In genomic region chr10:48452879-48453412, GRCh38 we compare ENCODE assay signal across 28 cellular contexts.
DNase-seq lines count a peak whose midpoint lies in the region; ATAC-seq and TF ChIP-seq lines count a peak whose summit lies in the region.
"Had no signal": no experiment of that assay in that cellular context is flagged by ENCODE, and none has a peak within 500 bp of the region (broad histone marks: within the 10 kb centered on the region; RNA-seq: fewer than 3 reads in every experiment).

No MANE protein-coding gene starts in this region.

- no peak overlapping the region for H3K14ac ChIP-seq in neuronal stem cell (ENCODE audit: low read length)

- H3K4me2 ChIP-seq in neuronal stem cell (ENCODE audit: insufficient read depth, low read length, poor library complexity, severe bottlenecking) (no peak overlapping the region), MM.1S (ENCODE audit: low read depth, low read length) (no peak overlapping the region)
- H3K4me2 ChIP-seq: GM23338, hepatocyte had no signal

- H3K79me1 ChIP-seq in neuronal stem cell (ENCODE audit: low read depth, low read length), result peaks cover 4% of the 10 kb centered on the region

- H3K27me3 Mint-ChIP-seq in activated naive CD4-positive, alpha-beta T cell treated with anti-CD3 and anti-CD28 coated beads, Interleukin-2, amount 10 ng/mL, durations not matched to agents 7 days and 5 days, result peaks cover 3% of the 10 kb centered on the region
- H3K27me3 Mint-ChIP-seq: activated CD8-positive, alpha-beta T cell treated with anti-CD3 and anti-CD28 coated beads for 36 hours; activated naive CD8-positive, alpha-beta T cell had no signal

- no peak overlapping the region for H2BK12ac ChIP-seq in neuronal stem cell (ENCODE audit: low read length)

- H4K91ac ChIP-seq in neuronal stem cell (ENCODE audit: low read depth, low read length, poor library complexity), result no peak overlapping the region

- no peak overlapping the region for H2BK5ac ChIP-seq in neuronal stem cell (ENCODE audit: low read length)

- no peak overlapping the region for H3K27ac Mint-ChIP-seq in activated naive CD4-positive, alpha-beta T cell treated with anti-CD3 and anti-CD28 coated beads, Interleukin-2, amount 10 ng/mL, durations not matched to agents 7 days and 5 days
- H3K27ac Mint-ChIP-seq in activated naive CD4-positive, alpha-beta T cell treated with anti-CD3 and anti-CD28 coated beads, Interleukin-2, amount 50 U/mL, for 72 hours, result peak overlapping the region in 1 of 2 donors; percentile 68
- H3K27ac Mint-ChIP-seq: activated CD8-positive, alpha-beta T cell treated with anti-CD3 and anti-CD28 coated beads for 36 hours; activated naive CD8-positive, alpha-beta T cell; CD8-positive, alpha-beta T cell; stimulated activated effector memory CD8-positive, alpha-beta T cell treated with anti-CD3 and anti-CD28 coated beads, Interleukin-12 subunit alpha, Interleukin-12 subunit beta, amount 100 ng/mL, for 72 hours had no signal

- H2BK15ac ChIP-seq in neuronal stem cell (ENCODE audit: low read length), result no peak overlapping the region

- no peak overlapping the region for H3K4me3 Mint-ChIP-seq in activated naive CD4-positive, alpha-beta T cell treated with anti-CD3 and anti-CD28 coated beads, Interleukin-2, amount 10 ng/mL, durations not matched to agents 7 days and 5 days
- H3K4me3 Mint-ChIP-seq: activated CD8-positive, alpha-beta T cell treated with anti-CD3 and anti-CD28 coated beads for 36 hours; activated naive CD8-positive, alpha-beta T cell; CD8-positive, alpha-beta T cell; GM23338; stimulated activated effector memory CD8-positive, alpha-beta T cell treated with anti-CD3 and anti-CD28 coated beads, Interleukin-12 subunit alpha, Interleukin-12 subunit beta, amount 100 ng/mL, for 72 hours had no signal

- no peaks in the 10 kb centered on the region for H3K9me3 Mint-ChIP-seq in activated naive CD4-positive, alpha-beta T cell treated with anti-CD3 and anti-CD28 coated beads, Interleukin-2, amount 10 ng/mL, durations not matched to agents 7 days and 5 days
- no peaks in the 10 kb centered on the region for H3K9me3 Mint-ChIP-seq in activated naive CD4-positive, alpha-beta T cell treated with anti-CD3 and anti-CD28 coated beads, Interleukin-2, amount 50 U/mL, for 72 hours
- H3K9me3 Mint-ChIP-seq: activated CD8-positive, alpha-beta T cell treated with anti-CD3 and anti-CD28 coated beads for 36 hours; CD8-positive, alpha-beta T cell; GM23338; stimulated activated effector memory CD8-positive, alpha-beta T cell treated with anti-CD3 and anti-CD28 coated beads, Interleukin-12 subunit alpha, Interleukin-12 subunit beta, amount 100 ng/mL, for 72 hours had no signal

- no peaks in the 10 kb centered on the region for H3F3A ChIP-seq in MM.1S (ENCODE audit: insufficient read depth, low read length)

- H3K9me3 ChIP-seq in neuronal stem cell (replicated peaks in 1 of 2; ENCODE audit: control insufficient read depth in 2 of 2, insufficient read depth in 1 of 2, low read depth in 1 of 2, low read length in 2 of 2), result no peaks in the 10 kb centered on the region
- no peaks in the 10 kb centered on the region for H3K9me3 ChIP-seq in MM.1S (replicated peaks; ENCODE audit: insufficient read depth, low read length)
- H3K9me3 ChIP-seq: Peyer's patch, prostate gland had no signal

- CTCF ChIA-PET in activated naive CD4-positive, alpha-beta T cell treated with anti-CD3 and anti-CD28 coated beads, Interleukin-2, amount 10 ng/mL, durations not matched to agents 7 days and 5 days (lab: Charles Lee), result no interaction called here

- WGBS in neuronal stem cell (ENCODE audit: extremely low coverage in 2 of 2, insufficient read length in 2 of 2, insufficient replicate concordance in 1 of 2), 2 donors, result no CpG with 5 or more reads among the region's 6 CpGs

- no peaks in the 10 kb centered on the region for H3K9me2 ChIP-seq in MM.1S (replicated peaks; ENCODE audit: insufficient read depth, low read length)

- H3K4me1 Mint-ChIP-seq in activated naive CD4-positive, alpha-beta T cell treated with anti-CD3 and anti-CD28 coated beads, Interleukin-2, amount 10 ng/mL, durations not matched to agents 7 days and 5 days, result no peaks in the 10 kb centered on the region
- H3K4me1 Mint-ChIP-seq: stimulated activated effector memory CD8-positive, alpha-beta T cell treated with anti-CD3 and anti-CD28 coated beads, Interleukin-12 subunit alpha, Interleukin-12 subunit beta, amount 100 ng/mL, for 72 hours had no signal

- no peaks in the 10 kb centered on the region for H4K20me1 ChIP-seq in MM.1S (ENCODE audit: insufficient read depth, low read length)

- H3K79me2 ChIP-seq in MM.1S (ENCODE audit: low read length), result no peaks in the 10 kb centered on the region
- H3K79me2 ChIP-seq: hepatocyte had no signal

- peak overlapping the region; percentile 32 for H3K23ac ChIP-seq in neuronal stem cell (ENCODE audit: low read depth, low read length, poor library complexity)

- ATAC-seq in activated naive CD4-positive, alpha-beta T cell treated with anti-CD3 and anti-CD28 coated beads, Interleukin-2, amount 50 U/mL, for 72 hours, result no peak
- no peak for ATAC-seq in GM21717 (IDR thresholded peaks at IDR 0.05; ENCODE audit: unreplicated experiment)
- no peak for ATAC-seq in foreskin keratinocyte
- ATAC-seq: activated CD8-positive, alpha-beta T cell treated with anti-CD3 and anti-CD28 coated beads for 36 hours; CD8-positive, alpha-beta T cell; GM12878; GM23338; left cardiac atrium; stimulated activated effector memory CD8-positive, alpha-beta T cell treated with anti-CD3 and anti-CD28 coated beads, Interleukin-12 subunit alpha, Interleukin-12 subunit beta, amount 100 ng/mL, for 72 hours had no signal

- peak; percentile 9 for DNase-seq in activated naive CD4-positive, alpha-beta T cell treated with anti-CD3 and anti-CD28 coated beads, Interleukin-2, amount 10 ng/mL, durations not matched to agents 7 days and 5 days
- no peak for DNase-seq in activated naive CD4-positive, alpha-beta T cell treated with anti-CD3 and anti-CD28 coated beads, Interleukin-2, amount 50 U/mL, for 72 hours (ENCODE audit: low spot score in 2 of 2)
- DNase-seq in hepatic stellate cell (ENCODE audit: low spot score) (peak; percentile 2), neuronal stem cell (ENCODE audit: low spot score) (no peak), MM.1S (no peak), DMS79 (lab: John Stamatoyannopoulos, UW) (no peak), foreskin keratinocyte (no peak)
- DNase-seq: 8988T; activated CD8-positive, alpha-beta T cell treated with anti-CD3 and anti-CD28 coated beads for 36 hours; IMR-90; left cardiac atrium; mesenchymal stem cell; NCI-H146; NCI-H345; NCI-H774; SIG-M5; stimulated activated CD4-positive, alpha-beta T cell treated with anti-CD3 and anti-CD28 coated beads, Interleukin-4, amount 100 ng/mL, for 4 hours; substantia nigra; trophoblast cell had no signal

- H3K9ac ChIP-seq in neuronal stem cell (ENCODE audit: low read depth, low read length, poor library complexity) (no peak overlapping the region), MM.1S (ENCODE audit: low read length) (no peak overlapping the region)

- H2AFZ ChIP-seq in neuronal stem cell (ENCODE audit: low read length) (no peak overlapping the region), MM.1S (ENCODE audit: low read length) (no peak overlapping the region)
- H2AFZ ChIP-seq: GM23338, hepatocyte had no signal

- TF ChIP-seq CTCF in MM.1S (IDR thresholded peaks at IDR 0.05; ENCODE audit: low read length) (no peak), foreskin keratinocyte (conservative IDR thresholded peaks at IDR 0.05) (no peak)

- H3K27ac ChIP-seq in neuronal stem cell (replicated peaks; ENCODE audit: low read length) (no peak overlapping the region), MM.1S (ENCODE audit: low read length) (no peak overlapping the region), foreskin keratinocyte (no peak overlapping the region)
- H3K27ac ChIP-seq: Peyer's patch, prostate gland had no signal

- no peak overlapping the region for H2BK120ac ChIP-seq in neuronal stem cell (ENCODE audit: low read depth, low read length)

- H4K8ac ChIP-seq in neuronal stem cell (ENCODE audit: low read depth, low read length), result no peak overlapping the region

- H3K27me3 ChIP-seq in neuronal stem cell (ENCODE audit: control insufficient read depth in 3 of 3, insufficient read depth in 3 of 3, low read depth in 1 of 3, low read length in 3 of 3) (no peaks in the 10 kb centered on the region), MM.1S (replicated peaks; ENCODE audit: insufficient read depth, low read length) (no peaks in the 10 kb centered on the region), foreskin keratinocyte (no peaks in the 10 kb centered on the region)
- H3K27me3 ChIP-seq: hepatocyte, Peyer's patch had no signal

- H3K4me1 ChIP-seq in neuronal stem cell (ENCODE audit: control insufficient read depth in 2 of 2, insufficient read depth in 1 of 2, low read depth in 1 of 2, low read length in 2 of 2) (peaks cover 0 to 5% of the 10 kb centered on the region in 2 donors), MM.1S (ENCODE audit: low read length) (no peaks in the 10 kb centered on the region), foreskin keratinocyte (no peaks in the 10 kb centered on the region)
- H3K4me1 ChIP-seq: prostate gland had no signal

- no peak overlapping the region for H2AK5ac ChIP-seq in neuronal stem cell (ENCODE audit: low read depth, low read length)

- H3K4ac ChIP-seq in neuronal stem cell (ENCODE audit: low read length), result no peak overlapping the region

- H3K36me3 ChIP-seq in neuronal stem cell (replicated peaks in 1 of 2; ENCODE audit: control insufficient read depth in 2 of 2, insufficient read depth in 2 of 2, low read length in 2 of 2) (no peaks in the 10 kb centered on the region), MM.1S (replicated peaks; ENCODE audit: insufficient read depth, low read length) (no peaks in the 10 kb centered on the region)
- H3K36me3 ChIP-seq: Peyer's patch, prostate gland had no signal

- H3K36me3 Mint-ChIP-seq in activated naive CD4-positive, alpha-beta T cell treated with anti-CD3 and anti-CD28 coated beads, Interleukin-2, amount 10 ng/mL, durations not matched to agents 7 days and 5 days, result no peaks in the 10 kb centered on the region
- H3K36me3 Mint-ChIP-seq in activated naive CD4-positive, alpha-beta T cell treated with anti-CD3 and anti-CD28 coated beads, Interleukin-2, amount 50 U/mL, for 72 hours, result no peaks in the 10 kb centered on the region
- H3K36me3 Mint-ChIP-seq: activated naive CD8-positive, alpha-beta T cell; CD8-positive, alpha-beta T cell; stimulated activated effector memory CD8-positive, alpha-beta T cell treated with anti-CD3 and anti-CD28 coated beads, Interleukin-12 subunit alpha, Interleukin-12 subunit beta, amount 100 ng/mL, for 72 hours had no signal

- H3K4me3 ChIP-seq in neuronal stem cell (ENCODE audit: low read length in 2 of 2) (no peak overlapping the region), MM.1S (ENCODE audit: low read length) (no peak overlapping the region)
- H3K4me3 ChIP-seq: GM12878, GM23338, hepatocyte, Peyer's patch, prostate gland had no signal

- no peak overlapping the region for H3K18ac ChIP-seq in neuronal stem cell (ENCODE audit: low read length)

Comparison
In these comparisons a context has a peak if more than half of its experiments do, and no peak if none do; other contexts are left out.
1. DNase-seq: peak in activated naive CD4-positive, alpha-beta T cell treated with anti-CD3 and anti-CD28 coated beads, Interleukin-2, amount 10 ng/mL, durations not matched to agents 7 days and 5 days (single experiment) and hepatic stellate cell (single experiment); none in activated naive CD4-positive, alpha-beta T cell treated with anti-CD3 and anti-CD28 coated beads, Interleukin-2, amount 50 U/mL, for 72 hours (0 of 2), neuronal stem cell (single experiment), MM.1S (single experiment), DMS79 (single experiment) and foreskin keratinocyte (0 of 2).